In the genomic region with DNA sequence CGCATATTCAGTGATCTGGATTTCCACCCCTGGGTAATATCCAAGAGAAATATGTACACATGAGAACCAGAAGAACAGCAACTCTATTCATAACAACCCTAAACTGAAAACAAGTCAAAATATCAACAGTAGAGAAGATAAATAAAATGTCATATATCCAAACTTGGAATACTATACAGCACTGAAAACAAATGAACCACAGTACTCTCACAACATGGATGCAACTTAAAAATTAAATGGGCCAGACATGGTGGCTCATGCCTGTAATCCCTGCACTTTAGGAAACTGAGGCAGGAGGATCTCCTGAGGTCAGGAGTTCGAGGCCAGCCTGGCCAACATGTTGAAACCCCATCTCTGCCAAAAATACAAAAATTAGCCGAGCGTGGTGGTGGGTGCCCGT, we compare ENCODE assay signal across 37 cellular contexts. TPM values are rescaled to one million over a fixed set of nuclear protein-coding genes. Genes with fewer than 3 reads are reported as not detected.
DNase-seq lines count a peak whose midpoint lies in the region; ATAC-seq, FAIRE-seq and TF ChIP-seq lines count a peak whose summit lies in the region.
"Had no signal": no experiment of that assay in that cellular context is flagged by ENCODE, and none has a peak within 500 bp of the region (broad histone marks: within the 10 kb centered on the region; RNA-seq: fewer than 3 reads in every experiment).

No MANE protein-coding gene starts in this region.

- no peak overlapping the region for H3K27ac Mint-ChIP-seq in WTC11
- H3K27ac Mint-ChIP-seq: B cell; CD14-positive monocyte; CD4-positive, alpha-beta memory T cell; CD4-positive, alpha-beta T cell; CD4-positive, CD25-positive, alpha-beta regulatory T cell; CD8-positive, alpha-beta memory T cell; CD8-positive, alpha-beta T cell had no signal

- H3K4me1 Mint-ChIP-seq in WTC11: peaks cover 5% of the 10 kb centered on the region
- H3K4me1 Mint-ChIP-seq: B cell; CD4-positive, alpha-beta memory T cell; CD4-positive, CD25-positive, alpha-beta regulatory T cell; CD8-positive, alpha-beta memory T cell had no signal

- no peak overlapping the region for H3K27ac ChIP-seq in HepG2 (ENCODE audit: extremely low read length, insufficient read depth, low read length)
- H3K27ac ChIP-seq in right lobe of liver: no peak overlapping the region
- no peak overlapping the region for H3K27ac ChIP-seq in HEK293 (ENCODE audit: extremely low read depth, low read depth, low read length)
- H3K27ac ChIP-seq in K562 (ENCODE audit: extremely low read depth, low read depth, low read length): no peak overlapping the region
- H3K27ac ChIP-seq: 22Rv1; A549; BLaER1; BLaER1 treated with 17β-estradiol and CSF1 and Interleukin-3, amounts not matched to agents 10 nM and 100 nM; C4-2B had no signal

- POLR2A ChIA-PET in HepG2 (lab: Yijun Ruan, JAX) (no interaction called here), HEK293 (lab: Yijun Ruan, JAX) (no interaction called here), WTC11 (lab: Charles Lee) (no interaction called here), K562 (lab: Yijun Ruan, JAX) (no interaction called here)

- BruUV-seq in HepG2 (replicated peaks; lab: Mats Ljungman, UMichigan): no TSS peak
- no TSS peak for BruUV-seq in K562 (replicated peaks; lab: Mats Ljungman, UMichigan)

- no peak overlapping the region for H3K4me3 Mint-ChIP-seq in WTC11
- H3K4me3 Mint-ChIP-seq: B cell; CD14-positive monocyte; CD4-positive, alpha-beta memory T cell; CD4-positive, alpha-beta T cell; CD4-positive, CD25-positive, alpha-beta regulatory T cell; CD8-positive, alpha-beta memory T cell; CD8-positive, alpha-beta T cell had no signal

- H3K36me3 ChIP-seq in HepG2 (replicated peaks in 1 of 2; ENCODE audit: control insufficient read depth in 1 of 2, insufficient read depth in 2 of 2, low read length in 2 of 2) (no peaks in the 10 kb centered on the region), right lobe of liver (no peaks in the 10 kb centered on the region), HEK293 (ENCODE audit: control insufficient read depth in 2 of 2, insufficient read depth in 1 of 2, low read length in 2 of 2) (no peaks in the 10 kb centered on the region), K562 (ENCODE audit: control insufficient read depth, insufficient read depth, low read length) (no peaks in the 10 kb centered on the region)
- H3K36me3 ChIP-seq: BE2C; BLaER1; BLaER1 treated with 17β-estradiol and CSF1 and Interleukin-3, amounts not matched to agents 10 nM and 100 nM had no signal

- in situ Hi-C loops in HepG2 (cut with HindIII; ENCODE audit: extremely low pct_ligation_motif_present, low pct_unique_long_range_greater_than_20kb) (loop anchor here (10.0 kb wide), 1 partner anchor 307 kb away; no protein-coding TSS in a partner anchor), K562 (cut with MboI) (no loop called here)

- H3K4me1 ChIP-seq in HepG2 (ENCODE audit: insufficient read depth, low read length): no peaks in the 10 kb centered on the region
- peaks cover 0 to 10% (median 0%) of the 10 kb centered on the region in 4 donors for H3K4me1 ChIP-seq in right lobe of liver
- H3K4me1 ChIP-seq in HEK293 (ENCODE audit: control insufficient read depth, insufficient read depth, low read length): peaks cover 9% of the 10 kb centered on the region; the same call in 1 of the 2 replicates
- H3K4me1 ChIP-seq in K562 (replicated peaks in 1 of 2; ENCODE audit: control insufficient read depth in 2 of 2, insufficient read depth in 2 of 2, low read length in 2 of 2): no peaks in the 10 kb centered on the region; a peak in 1 of 5 replicates
- H3K4me1 ChIP-seq: A549, BE2C, Caco-2 had no signal

- H2AFZ ChIP-seq in HepG2 (ENCODE audit: low read length) (no peak overlapping the region), K562 (ENCODE audit: low read depth, low read length) (no peak overlapping the region)

- H3K4me2 ChIP-seq in HepG2 (ENCODE audit: low read depth, low read length) (no peak overlapping the region), K562 (ENCODE audit: insufficient read depth, low read length) (no peak overlapping the region)
- H3K4me2 ChIP-seq: A549; BLaER1; BLaER1 treated with 17β-estradiol and CSF1 and Interleukin-3, amounts not matched to agents 10 nM and 100 nM had no signal

- CTCF ChIA-PET in HepG2 (lab: Yijun Ruan, JAX; ENCODE audit: low intra/inter-chr PET ratio, low total read pairs): no interaction called here
- CTCF ChIA-PET in HEK293 (lab: Yijun Ruan, JAX): interaction anchor here (0.7 to 1.7 kb wide), 4 partner anchors 14 to 290 kb away, joined by 3 to 6 read pairs (median 6); no protein-coding TSS in a partner anchor
- CTCF ChIA-PET in WTC11 (lab: Charles Lee): no interaction called here
- CTCF ChIA-PET in K562 (lab: Yijun Ruan, JAX; ENCODE audit: low intra/inter-chr PET ratio): interaction anchor here (0.5 kb wide), 1 partner anchor 537 kb away, joined by 3 read pairs; no protein-coding TSS in a partner anchor

- DNase-seq in HepG2 (ENCODE audit: low spot score) (no peak), right lobe of liver (no peak), WTC11 (ENCODE audit: low spot score) (no peak), K562 (ENCODE audit: extremely low read depth in 1 of 4, low spot score in 3 of 4) (no peak), SKM-1 (lab: John Stamatoyannopoulos, UW; ENCODE audit: unreplicated experiment) (no peak), Right ventricle myocardium inferior (ENCODE audit: missing footprints) (no peak)
- DNase-seq: 8988T; ACHN; AML-193; BE2C; C1 segment of cervical spinal cord; Caco-2; Calu3; CD4-positive, alpha-beta memory T cell; CD4-positive, alpha-beta T cell; CD4-positive, CD25-positive, alpha-beta regulatory T cell; CD8-positive, alpha-beta memory T cell; CD8-positive, alpha-beta T cell; COR-L47; DMS 273 treated with DMSO at 0.1 percent for 48 hours; DMS153; DMS53; DMS79; DMS79 treated with DMSO at 0.1 percent for 48 hours; DND-41; EL had no signal

- TF ChIP-seq EP300 in HepG2 (IDR thresholded peaks at IDR 0.05; ENCODE audit: low read depth in 2 of 2, low read length in 2 of 2) (no peak), HepG2 (CRISPR knock-in tag; IDR thresholded peaks at IDR 0.05; ENCODE audit: borderline replicate concordance) (no peak), K562 (IDR thresholded peaks at IDR 0.05; ENCODE audit: low read length) (no peak)

- no peak for ATAC-seq in HepG2
- ATAC-seq in right lobe of liver: no peak
- no peak for ATAC-seq in WTC11
- ATAC-seq in K562: no peak
- ATAC-seq in Right ventricle myocardium inferior: no peak
- no peak for ATAC-seq in GM21360 (IDR thresholded peaks at IDR 0.05; ENCODE audit: unreplicated experiment)
- ATAC-seq: A549; CD8-positive, alpha-beta T cell had no signal

- no peak overlapping the region for H3K4me3 ChIP-seq in HepG2 (replicated peaks in 1 of 3; ENCODE audit: insufficient read depth in 1 of 3, low read depth in 2 of 3, low read length in 3 of 3)
- no peak overlapping the region for H3K4me3 ChIP-seq in right lobe of liver
- H3K4me3 ChIP-seq in HEK293 (ENCODE audit: low read depth, low read length): no peak overlapping the region
- no peak overlapping the region for H3K4me3 ChIP-seq in K562
- H3K4me3 ChIP-seq: A549; BLaER1; BLaER1 treated with 17β-estradiol and CSF1 and Interleukin-3, amounts not matched to agents 10 nM and 100 nM had no signal

- TF ChIP-seq CTCF in HepG2 (CRISPR knock-in tag; IDR thresholded peaks at IDR 0.05) (no peak), right lobe of liver (IDR thresholded peaks at IDR 0.05) (no peak), HEK293 (tag by site-specific recombination; IDR thresholded peaks at IDR 0.05) (no peak), WTC11 (IDR thresholded peaks at IDR 0.05) (no peak), K562 (IDR thresholded peaks at IDR 0.05 in 2 of 3, conservative IDR thresholded peaks at IDR 0.05 in 1 of 3; ENCODE audit: insufficient read depth in 2 of 3, low read depth in 1 of 3, low read length in 3 of 3) (no peak)

- intact Hi-C loops in HepG2 (cut with micrococcal nuclease; ENCODE audit: unreplicated experiment) (no loop called here), right lobe of liver (cut with DNase I) (loop anchor here in 1 of 2 donors (10.0 kb wide), 1 partner anchor 263 kb away; no protein-coding TSS in a partner anchor), K562 (cut with micrococcal nuclease) (no loop called here), Right ventricle myocardium inferior (cut with DNase I) (no loop called here)

- H3K9me1 ChIP-seq in K562 (ENCODE audit: control insufficient read depth, insufficient read depth, low read length): no peaks in the 10 kb centered on the region

- no peak overlapping the region for H3K9ac ChIP-seq in HepG2 (ENCODE audit: insufficient read depth, low read depth, low read length)
- H3K9ac ChIP-seq in K562 (ENCODE audit: insufficient read depth in 1 of 2, low read depth in 2 of 2, low read length in 2 of 2): no peak overlapping the region
- H3K9ac ChIP-seq: BLaER1; BLaER1 treated with 17β-estradiol and CSF1 and Interleukin-3, amounts not matched to agents 10 nM and 100 nM had no signal

- H3K36me3 Mint-ChIP-seq in WTC11: no peaks in the 10 kb centered on the region
- H3K36me3 Mint-ChIP-seq: CD4-positive, alpha-beta memory T cell; CD4-positive, CD25-positive, alpha-beta regulatory T cell; CD8-positive, alpha-beta T cell had no signal

- H3K9me3 Mint-ChIP-seq in WTC11: peaks cover 4% of the 10 kb centered on the region
- H3K9me3 Mint-ChIP-seq: CD14-positive monocyte; CD4-positive, alpha-beta T cell; CD8-positive, alpha-beta T cell had no signal

- TF ChIP-seq RAD21 in HepG2 (CRISPR knock-in tag; IDR thresholded peaks at IDR 0.05) (no peak), K562 (CRISPR knock-in tag; conservative IDR thresholded peaks at IDR 0.05 in 1 of 2, IDR thresholded peaks at IDR 0.05 in 1 of 2) (no peak)

- H3K9me3 ChIP-seq in HepG2 (ENCODE audit: low read length): no peaks in the 10 kb centered on the region
- H3K9me3 ChIP-seq in right lobe of liver: no peaks in the 10 kb centered on the region
- no peaks in the 10 kb centered on the region for H3K9me3 ChIP-seq in HEK293 (ENCODE audit: control insufficient read depth, insufficient read depth, low read depth, low read length)
- no peaks in the 10 kb centered on the region for H3K9me3 ChIP-seq in K562 (replicated peaks; ENCODE audit: control insufficient read depth, insufficient read depth, low read depth, low read length)
- H3K9me3 ChIP-seq: A549, BE2C, BLaER1, Caco-2 had no signal

- H3K27me3 Mint-ChIP-seq in WTC11 (ENCODE audit: low read depth): no peaks in the 10 kb centered on the region
- H3K27me3 Mint-ChIP-seq: CD4-positive, alpha-beta T cell had no signal

- TF ChIP-seq POLR2A in HepG2 (IDR thresholded peaks at IDR 0.05; ENCODE audit: insufficient read depth in 1 of 2, low read depth in 2 of 2, low read length in 2 of 2) (no peak), right lobe of liver (IDR thresholded peaks at IDR 0.05) (no peak), K562 (conservative IDR thresholded peaks at IDR 0.05) (no peak)

- FAIRE-seq in HepG2 (lab: Jason Lieb, UNC) (peak; percentile 26), K562 (lab: Jason Lieb, UNC) (no peak)
- FAIRE-seq: A204.1, A549, D721Med had no signal

- H4K20me1 ChIP-seq in HepG2 (ENCODE audit: insufficient read depth, low read length): no peaks in the 10 kb centered on the region
- no peaks in the 10 kb centered on the region for H4K20me1 ChIP-seq in K562 (replicated peaks; ENCODE audit: control insufficient read depth, insufficient read depth, low read length)
- H4K20me1 ChIP-seq: BLaER1; BLaER1 treated with 17β-estradiol and CSF1 and Interleukin-3, amounts not matched to agents 10 nM and 100 nM had no signal

- WGBS in HepG2 (ENCODE audit: low lambda C conversion rate): 40% methylated on average over 5 of the region's 5 CpGs
- WGBS in right lobe of liver (ENCODE audit: insufficient coverage, low coverage, low lambda C conversion rate, missing lambda C conversion rate): 91% methylated on average over 5 of the region's 5 CpGs
- WGBS in K562 (ENCODE audit: insufficient coverage, low coverage, missing lambda C conversion rate): 11% methylated on average over 5 of the region's 5 CpGs

- H3K79me2 ChIP-seq in HepG2 (ENCODE audit: insufficient read depth, low read length) (no peaks in the 10 kb centered on the region), K562 (ENCODE audit: control insufficient read depth, insufficient read depth, low read length) (no peaks in the 10 kb centered on the region)

- H3K27me3 ChIP-seq in HepG2 (ENCODE audit: control insufficient read depth in 1 of 2, insufficient read depth in 2 of 2, low read length in 2 of 2) (no peaks in the 10 kb centered on the region), right lobe of liver (no peaks in the 10 kb centered on the region), K562 (ENCODE audit: control insufficient read depth in 2 of 2, insufficient read depth in 2 of 2, low read length in 2 of 2) (no peaks in the 10 kb centered on the region)
- H3K27me3 ChIP-seq: BE2C; BLaER1; BLaER1 treated with 17β-estradiol and CSF1 and Interleukin-3, amounts not matched to agents 10 nM and 100 nM had no signal

RNA-seq across cellular contexts. Expression of a gene that starts 16.5 kb away (rescaled TPM):
- total RNA-seq in HepG2 (2016; rRNA removed; fragmentation: Illumina TruSeq; extraction: Trizol): 16.3 and 20.7 TPM in 2 replicates
- 21.4 and 22.2 TPM in 2 replicates for total RNA-seq in HepG2 (2016; cell fraction: cytosol; rRNA removed; fragmentation: Illumina TruSeq; extraction: Trizol; ENCODE audit: low read depth)
- total RNA-seq in HepG2 (2016; cell fraction: insoluble cytoplasmic fraction; rRNA removed; fragmentation: Illumina TruSeq; extraction: Trizol): 15.7 and 19.7 TPM in 2 replicates
- total RNA-seq in HepG2 (2016; cell fraction: membrane; rRNA removed; fragmentation: Illumina TruSeq; extraction: Trizol): 19.8 and 25.4 TPM in 2 replicates
- total RNA-seq in HepG2 (2016; cell fraction: nucleus; rRNA removed; fragmentation: Illumina TruSeq; extraction: Trizol): 49.6 and 54.8 TPM in 2 replicates
- 39.5 and 40.2 TPM in 2 replicates for polyA plus RNA-seq in HepG2 (2011; rRNA removed)
- polyA plus RNA-seq in HepG2 (2011; cell fraction: cytosol; rRNA removed): 18.2 and 19.6 TPM in 2 replicates
- 69.8 and 87.7 TPM in 2 replicates for polyA plus RNA-seq in HepG2 (2011; cell fraction: nucleus; rRNA removed)
- 20.4 and 28.6 TPM in 2 replicates for polyA plus RNA-seq in HepG2 (2012)
- polyA plus RNA-seq in HepG2 (2016; cell fraction: cytosol; fragmentation: Illumina TruSeq; extraction: Trizol; ENCODE audit: low read depth): 2.6 and 3.3 TPM in 2 replicates
- polyA plus RNA-seq in HepG2 (2016; cell fraction: insoluble cytoplasmic fraction; fragmentation: Illumina TruSeq; extraction: Trizol; ENCODE audit: low read depth): 12.1 and 12.2 TPM in 2 replicates
- 4.0 and 4.1 TPM in 2 replicates for polyA plus RNA-seq in HepG2 (2016; cell fraction: membrane; fragmentation: Illumina TruSeq; extraction: Trizol; ENCODE audit: low read depth)
- polyA plus RNA-seq in HepG2 (2016; cell fraction: nucleus; fragmentation: Illumina TruSeq; extraction: Trizol; ENCODE audit: insufficient read depth, low read depth): 18.8 TPM in 2 replicates
- polyA minus RNA-seq in HepG2 (2011; rRNA and poly(A)+ RNA removed; ENCODE audit: low replicate concordance): 13.4 and 120 TPM in 2 replicates
- 36.1 and 49.7 TPM in 2 replicates for polyA minus RNA-seq in HepG2 (2011; cell fraction: cytosol; rRNA and poly(A)+ RNA removed)
- 200 and 217 TPM in 2 replicates for polyA minus RNA-seq in HepG2 (2011; cell fraction: nucleus; rRNA and poly(A)+ RNA removed)
- total RNA-seq in right lobe of liver: 10 to 100 TPM; 23.2 to 28.7 (median 25.0) TPM
- 7.5 to 8.8 TPM (median 8.1 TPM) in 3 replicates for total RNA-seq in WTC11 (2021)
- total RNA-seq in K562 (2011; cell fraction: chromatin; rRNA removed; ENCODE audit: low replicate concordance): 1.0 and 1.9 TPM in 2 replicates
- total RNA-seq in K562 (2011; cell fraction: nucleolus; rRNA removed): 1.3 and 1.8 TPM in 2 replicates
- total RNA-seq in K562 (2011; cell fraction: nucleoplasm; rRNA removed): 0.88 and 1.4 TPM in 2 replicates
- total RNA-seq in K562 (2014; rRNA removed): under 0.01 and 0.41 TPM in 2 replicates
- 0.29 and 0.47 TPM in 2 replicates for total RNA-seq in K562 (2014; rRNA removed; fragmentation: Illumina TruSeq; extraction: Trizol)
- 0.80 and 0.94 TPM in 2 replicates for total RNA-seq in K562 (2015; rRNA removed; fragmentation: Illumina TruSeq; extraction: Trizol)
- total RNA-seq in K562 (2021): 0.60 and 0.63 TPM in 2 replicates
- polyA plus RNA-seq in K562 (2011; rRNA removed): 0.81 and 1.6 TPM in 2 replicates
- 1.4 and 2.0 TPM in 2 replicates for polyA plus RNA-seq in K562 (2011; cell fraction: cytosol; rRNA removed)
- polyA plus RNA-seq in K562 (2011; cell fraction: nucleus; rRNA removed): 4.1 and 5.8 TPM in 2 replicates
- polyA plus RNA-seq in K562 (2012): 1.9 and 2.3 TPM in 2 replicates
- 0.37 and 0.46 TPM in 2 replicates for polyA plus RNA-seq in K562 (2014; fragmentation: Illumina TruSeq; extraction: Trizol)
- 1 to 10 TPM in 1 of 2 experiments, under 1 TPM in 1; 0.58 to 1.2 TPM for polyA plus RNA-seq in K562 (2014; fragmentation: Nextera tagmentation; extraction: Ambion mirVana)
- polyA plus RNA-seq in K562 (2014; rRNA removed): 0.15 and 1.9 TPM in 2 replicates
- polyA minus RNA-seq in K562 (2011; rRNA and poly(A)+ RNA removed): 0.81 and 2.5 TPM in 2 replicates
- polyA minus RNA-seq in K562 (2011; cell fraction: cytosol; rRNA and poly(A)+ RNA removed): 1.4 and 2.0 TPM in 2 replicates
- polyA minus RNA-seq in K562 (2011; cell fraction: nucleus; rRNA and poly(A)+ RNA removed): 1.1 TPM in 2 replicates
- total RNA-seq in Right ventricle myocardium inferior: 42.5 TPM

Comparison
In these comparisons a context has a peak if more than half of its experiments do, and no peak if none do; other contexts are left out.
1. CTCF ChIA-PET loops: an anchor here in HEK293 (0.7 to 1.7 kb wide) and K562 (0.5 kb wide); none called in HepG2 and WTC11.